ENCODE assay signal across 18 cellular contexts in genomic region chr2:36587556-36587955, GRCh38. TPM values are rescaled to one million over a fixed set of nuclear protein-coding genes. Genes with fewer than 3 reads are reported as not detected.
DNase-seq lines count a peak whose midpoint lies in the region; ATAC-seq and TF ChIP-seq lines count a peak whose summit lies in the region.
"Had no signal": no experiment of that assay in that cellular context is flagged by ENCODE, and none has a peak within 500 bp of the region (broad histone marks: within the 10 kb centered on the region; RNA-seq: fewer than 3 reads in every experiment).

No MANE protein-coding gene starts in this region.

- peaks cover 34% of the 10 kb centered on the region for H3K4me1 Mint-ChIP-seq in CD14-positive monocyte
- H3K4me1 Mint-ChIP-seq in T-cell = peaks cover 10 to 16% (median 12%) of the 10 kb centered on the region in 3 donors

- TF ChIP-seq CTCF in SK-N-SH (IDR thresholded peaks at IDR 0.05) (no peak), dorsolateral prefrontal cortex (IDR thresholded peaks at IDR 0.05 in 54 of 56, conservative IDR thresholded peaks at IDR 0.05 in 2 of 56; ENCODE audit: low read depth in 1 of 56, partially characterized antibody in 56 of 56) (no peak), spleen (IDR thresholded peaks at IDR 0.05 in 8 of 11, conservative IDR thresholded peaks at IDR 0.05 in 3 of 11) (no peak), CD14-positive monocyte (IDR thresholded peaks at IDR 0.05) (no peak)

- no peaks in the 10 kb centered on the region for H3F3A ChIP-seq in SK-N-SH (replicated peaks; ENCODE audit: insufficient read depth)

- no peak for TF ChIP-seq POLR2A in spleen (IDR thresholded peaks at IDR 0.05)

- no peaks in the 10 kb centered on the region for H3K9me3 ChIP-seq in SK-N-SH
- no peaks in the 10 kb centered on the region for H3K9me3 ChIP-seq in skeletal muscle satellite cell (replicated peaks; ENCODE audit: low read length)
- H3K9me3 ChIP-seq in spleen = no peaks in the 10 kb centered on the region

- H3K36me3 Mint-ChIP-seq in CD14-positive monocyte = peaks cover 62 to 79% of the 10 kb centered on the region in 2 donors
- peaks cover 53% of the 10 kb centered on the region for H3K36me3 Mint-ChIP-seq in T-cell

- TF ChIP-seq EP300 in SK-N-SH (IDR thresholded peaks at IDR 0.05; ENCODE audit: borderline replicate concordance in 1 of 2, low read depth in 1 of 2, low read length in 1 of 2) = no peak

- H2AFZ ChIP-seq in SK-N-SH (ENCODE audit: low read depth) = no peak overlapping the region

- CTCF ChIA-PET in SK-N-SH (lab: Yijun Ruan, JAX) = interaction anchor here (0.7 kb wide), 1 partner anchor 111 kb away, joined by 3 read pairs; no protein-coding TSS in a partner anchor
- CTCF ChIA-PET in T-cell (lab: Charles Lee) = no interaction called here

- peak overlapping the region in 1 of 2 experiments; percentile 29; a peak in 2 of 4 replicates for H3K27ac ChIP-seq in SK-N-SH (ENCODE audit: low read depth in 2 of 2, low read length in 1 of 2)
- H3K27ac ChIP-seq in dorsolateral prefrontal cortex = peak overlapping the region in 35 of 59 donors; percentile 6 to 79 (median 32)
- no peak overlapping the region for H3K27ac ChIP-seq in spleen
- H3K27ac ChIP-seq: HL-60 had no signal

- ATAC-seq in SK-N-SH treated with all-trans-retinoic acid at 6 μM for 48 hours (peak; percentile 46), T-cell (replicated peaks in 1 of 4) (no peak)

- H3K79me2 ChIP-seq in SK-N-SH (ENCODE audit: insufficient read depth) = peaks cover 95% of the 10 kb centered on the region

- H3K4me2 ChIP-seq in SK-N-SH (no peak overlapping the region), skeletal muscle satellite cell (ENCODE audit: low read length) (no peak overlapping the region)

- H3K9me3 Mint-ChIP-seq in CD14-positive monocyte = peaks cover 0 to 2% (median 0%) of the 10 kb centered on the region in 7 donors
- no peaks in the 10 kb centered on the region for H3K9me3 Mint-ChIP-seq in T-cell
- H3K9me3 Mint-ChIP-seq: CD4-positive, alpha-beta memory T cell; H9; HFFc6 had no signal

- H3K27ac Mint-ChIP-seq in CD14-positive monocyte (no peak overlapping the region), T-cell (no peak overlapping the region)
- H3K27ac Mint-ChIP-seq: B cell, H9 had no signal

- intact Hi-C loops in dorsolateral prefrontal cortex (cut with DNase I) = no loop called here
- intact Hi-C loops in spleen (cut with DNase I; ENCODE audit: low total_unique reads) = no loop called here
- intact Hi-C loops in CD14-positive monocyte (cut with micrococcal nuclease) = no loop called here

- H3K4me1 ChIP-seq in SK-N-SH (ENCODE audit: control insufficient read depth in 1 of 2, insufficient read depth in 2 of 2, low read depth in 1 of 2, low read length in 1 of 2) (peaks cover 0 to 12% of the 10 kb centered on the region in 2 experiments; a peak in 2 of 4 replicates), skeletal muscle satellite cell (ENCODE audit: control insufficient read depth, insufficient read depth, low read length) (peaks cover 35% of the 10 kb centered on the region), spleen (peaks cover 0 to 35% (median 8%) of the 10 kb centered on the region in 6 donors)

- POLR2A ChIA-PET in SK-N-SH (lab: Yijun Ruan, JAX) (no interaction called here), T-cell (lab: Charles Lee) (no interaction called here)

- H3K27me3 ChIP-seq in SK-N-SH (ENCODE audit: insufficient read depth) (no peaks in the 10 kb centered on the region), dorsolateral prefrontal cortex (no peaks in the 10 kb centered on the region), skeletal muscle satellite cell (ENCODE audit: control insufficient read depth, insufficient read depth, low read length) (no peaks in the 10 kb centered on the region), spleen (replicated peaks in 1 of 7) (no peaks in the 10 kb centered on the region)

- no peak for TF ChIP-seq RAD21 in SK-N-SH (IDR thresholded peaks at IDR 0.05; ENCODE audit: low read length)

- H3K9ac ChIP-seq in SK-N-SH (no peak overlapping the region), skeletal muscle satellite cell (ENCODE audit: low read depth, low read length) (peak overlapping the region; percentile 16)

- peaks cover 55 to 65% of the 10 kb centered on the region in 2 experiments for H3K36me3 ChIP-seq in SK-N-SH (replicated peaks in 1 of 2; ENCODE audit: control insufficient read depth in 1 of 2, insufficient read depth in 2 of 2, low read length in 1 of 2)
- H3K36me3 ChIP-seq in skeletal muscle satellite cell (ENCODE audit: insufficient read depth, low read length) = peaks cover 64% of the 10 kb centered on the region
- H3K36me3 ChIP-seq in spleen = peaks cover 0 to 85% (median 37%) of the 10 kb centered on the region in 6 donors

- WGBS in SK-N-SH (ENCODE audit: low lambda C conversion rate) = 85% methylated on average over 3 of the region's 3 CpGs
- 92 to 99% (median 95%) methylated on average over 3 of the region's 3 CpGs for WGBS in spleen, 5 donors

- H4K20me1 ChIP-seq in SK-N-SH (ENCODE audit: insufficient read depth) = peaks cover 12% of the 10 kb centered on the region; the same call in 1 of the 2 replicates

- no peaks in the 10 kb centered on the region for H3K9me2 ChIP-seq in SK-N-SH

- DNase-seq in SK-N-SH = no peak
- DNase-seq in HCEC 1CT = peak; percentile 49
- DNase-seq in dorsolateral prefrontal cortex = no peak
- no peak for DNase-seq in spleen
- no peak for DNase-seq in CD14-positive monocyte (ENCODE audit: low spot score)
- DNase-seq in T-cell = no peak
- DNase-seq: 8988T; CD4-positive, alpha-beta memory T cell; DMS79 treated with DMSO at 0.1 percent for 48 hours; EL; GDM1; GOT3; H9; HFFc6 had no signal

- H3K4me3 ChIP-seq in SK-N-SH (ENCODE audit: low read depth in 2 of 2, low read length in 1 of 2) (no peak overlapping the region), dorsolateral prefrontal cortex (no peak overlapping the region), skeletal muscle satellite cell (ENCODE audit: low read length) (no peak overlapping the region), spleen (no peak overlapping the region)

- no peak overlapping the region for H3K4me3 Mint-ChIP-seq in CD14-positive monocyte
- H3K4me3 Mint-ChIP-seq in T-cell = no peak overlapping the region
- H3K4me3 Mint-ChIP-seq: B cell; CD4-positive, alpha-beta memory T cell; H9; HFFc6 had no signal

- peaks cover 0 to 2% (median 0%) of the 10 kb centered on the region in 3 donors for H3K27me3 Mint-ChIP-seq in CD14-positive monocyte (ENCODE audit: low read depth in 3 of 3)
- no peaks in the 10 kb centered on the region for H3K27me3 Mint-ChIP-seq in T-cell
- H3K27me3 Mint-ChIP-seq: B cell; CD4-positive, alpha-beta memory T cell had no signal

TF ChIP-seq in SK-N-SH treated with all-trans-retinoic acid at 6 μM for 48 hours, 23 proteins besides CTCF, POLR2A, EP300 and RAD21:
- TF ChIP-seq RARB (CRISPR knock-in tag; IDR thresholded peaks at IDR 0.05) = no peak

TF ChIP-seq in SK-N-SH, 30 proteins besides CTCF, POLR2A, EP300 and RAD21:
- no peak for TF ChIP-seq MXI1 (IDR thresholded peaks at IDR 0.05; ENCODE audit: low read depth, low read length)

RNA-seq across cellular contexts. Expression of gene FEZ2, which starts 10.4 kb away (rescaled TPM):
- polyA plus RNA-seq in SK-N-SH (2012; rRNA removed) (37.2 and 41.4 TPM in 2 replicates), spleen (10 to 100 TPM; 12.2 to 35.8 (median 22.6) TPM), CD14-positive monocyte (1 to 10 TPM; 6.9 to 8.7 TPM)
- 51.6 and 77.8 TPM in 2 replicates for polyA plus RNA-seq in SK-N-SH (2012; cell fraction: cytosol; rRNA removed)
- 19.8 and 34.0 TPM in 2 replicates for polyA plus RNA-seq in SK-N-SH (2012; cell fraction: nucleus; rRNA removed)
- total RNA-seq in dorsolateral prefrontal cortex (100 to 1,000 TPM in 9 of 120 experiments, 10 to 100 TPM in 111; 57.1 to 108 (median 87.8) TPM), spleen (10 to 100 TPM; 46.3 to 76.9 (median 59.3) TPM), T-cell (10 to 100 TPM; 11.0 to 17.3 (median 12.8) TPM)
- 58.1 and 63.3 TPM in 2 replicates for total RNA-seq in skeletal muscle satellite cell (2012; rRNA removed)

Comparison
In these comparisons a context has a peak if more than half of its experiments do, and no peak if none do; other contexts are left out.
1. H3K27ac ChIP-seq: peak in dorsolateral prefrontal cortex (35 of 59); none in spleen (0 of 8).